35 cellular contexts compared by ENCODE assay signal in genomic region chr3:180161770-180162169, GRCh38.
"Had no signal": no experiment of that assay in that cellular context is flagged by ENCODE, and none has a peak within 500 bp of the region (broad histone marks: within the 10 kb centered on the region; RNA-seq: fewer than 3 reads in every experiment).

No MANE protein-coding gene starts in this region.

- H3K27me3 ChIP-seq: MG63 had no signal

- DNase-seq: Karpas-422, Kasumi-1, MG63, MM.1S, MV-4-11, NCI-H1048, NCI-H1092, NCI-H1092 treated with DMSO at 0.1 percent for 48 hours, NCI-H1105, NCI-H1105 treated with DMSO at 0.1 percent for 48 hours, NCI-H1417, NCI-H1417 treated with DMSO at 0.1 percent for 48 hours, NCI-H1436, NCI-H1436 treated with DMSO at 0.1 percent for 48 hours, NCI-H146, NCI-H1694, NCI-H1694 treated with DMSO at 0.1 percent for 48 hours, NCI-H187, NCI-H187 treated with DMSO at 0.1 percent for 48 hours, NCI-H1930, NCI-H2029, NCI-H2029 treated with DMSO at 0.1 percent for 48 hours, NCI-H2081, NCI-H2081 treated with DMSO at 0.1 percent for 48 hours, NCI-H2107, NCI-H2171, NCI-H2171 treated with DMSO at 0.1 percent for 48 hours, NCI-H2227 treated with DMSO at 0.1 percent for 48 hours, NCI-H226, NCI-H345, NCI-H446, NCI-H446 treated with DMSO at 0.1 percent for 48 hours, NCI-H510A, NCI-H510A treated with DMSO at 0.1 percent for 48 hours, NCI-H524 had no signal

- H3K4me3 ChIP-seq: MG63 had no signal

- H3K36me3 ChIP-seq: MG63 had no signal

- H3K9me3 ChIP-seq: MG63 had no signal
